Comparison of ENCODE assay signal across 9 cellular contexts in genomic region chr12:92574046-92574783, GRCh38.
DNase-seq lines count a peak whose midpoint lies in the region; ATAC-seq and TF ChIP-seq lines count a peak whose summit lies in the region.
"Had no signal": no experiment of that assay in that cellular context is flagged by ENCODE, and none has a peak within 500 bp of the region (broad histone marks: within the 10 kb centered on the region; RNA-seq: fewer than 3 reads in every experiment).

No MANE protein-coding gene starts in this region.

- H3K27me3 Mint-ChIP-seq in progenitor cell of endocrine pancreas = no peaks in the 10 kb centered on the region

- no peak overlapping the region for H3K4me3 Mint-ChIP-seq in progenitor cell of endocrine pancreas (ENCODE audit: low read depth)

- H3K27ac Mint-ChIP-seq in progenitor cell of endocrine pancreas = no peak overlapping the region

- ATAC-seq in HG02852 (IDR thresholded peaks at IDR 0.05; ENCODE audit: unreplicated experiment) = no peak

- peaks cover 6% of the 10 kb centered on the region for H3K4me1 Mint-ChIP-seq in progenitor cell of endocrine pancreas (ENCODE audit: low read depth)

- in situ Hi-C loops in brain microvascular endothelial cell (cut with HindIII; ENCODE audit: low pct_ligation_motif_present, low sequenced_read_pairs) = no loop called here

- no peak overlapping the region for H3K4me3 ChIP-seq in brain microvascular endothelial cell (ENCODE audit: low read depth, low read length)

- no peaks in the 10 kb centered on the region for H3K27me3 ChIP-seq in brain microvascular endothelial cell (replicated peaks)

- no peak overlapping the region for H3K27ac ChIP-seq in brain microvascular endothelial cell

- H3K36me3 Mint-ChIP-seq in progenitor cell of endocrine pancreas (ENCODE audit: insufficient read depth) = no peaks in the 10 kb centered on the region

- no peaks in the 10 kb centered on the region for H3K36me3 ChIP-seq in brain microvascular endothelial cell (replicated peaks)

- DNase-seq in NCI-H2107 treated with DMSO at 0.1 percent for 48 hours (lab: John Stamatoyannopoulos, UW; ENCODE audit: unreplicated experiment) (peak; percentile 21), NCI-H2107 (lab: John Stamatoyannopoulos, UW) (no peak), NCI-H1092 (lab: John Stamatoyannopoulos, UW) (peak; percentile 48), brain microvascular endothelial cell (peak; percentile 29), progenitor cell of endocrine pancreas (ENCODE audit: low spot score, unreplicated experiment) (no peak), NOMO-1 treated with dmso at 0.1 percent for 144 hours (lab: John Stamatoyannopoulos, UW; ENCODE audit: unreplicated experiment) (no peak)
- no peak for DNase-seq in activated CD8-positive, alpha-beta memory T cell treated with anti-CD3 and anti-CD28 coated beads, Interleukin-2, amount 50 U/mL, for 48 hours
- DNase-seq: effector CD4-positive, alpha-beta T cell had no signal

- TF ChIP-seq CTCF in brain microvascular endothelial cell (IDR thresholded peaks at IDR 0.05; ENCODE audit: low read depth, low read length, missing control alignments) (peak; percentile 74), progenitor cell of endocrine pancreas (IDR thresholded peaks at IDR 0.05; ENCODE audit: unreplicated experiment) (peak; percentile 30)

- H3K9me3 Mint-ChIP-seq in progenitor cell of endocrine pancreas (ENCODE audit: low read depth) = peaks cover 3% of the 10 kb centered on the region

Comparison
In these comparisons a context has a peak if more than half of its experiments do, and no peak if none do; other contexts are left out.
1. DNase-seq: peak in NCI-H2107 treated with DMSO at 0.1 percent for 48 hours (single experiment), NCI-H1092 (single experiment) and brain microvascular endothelial cell (single experiment); none in NCI-H2107 (single experiment), progenitor cell of endocrine pancreas (single experiment), NOMO-1 treated with dmso at 0.1 percent for 144 hours (single experiment) and activated CD8-positive, alpha-beta memory T cell treated with anti-CD3 and anti-CD28 coated beads, Interleukin-2, amount 50 U/mL, for 48 hours (single experiment).